ENCODE assay signal across 28 cellular contexts in the genomic region with DNA sequence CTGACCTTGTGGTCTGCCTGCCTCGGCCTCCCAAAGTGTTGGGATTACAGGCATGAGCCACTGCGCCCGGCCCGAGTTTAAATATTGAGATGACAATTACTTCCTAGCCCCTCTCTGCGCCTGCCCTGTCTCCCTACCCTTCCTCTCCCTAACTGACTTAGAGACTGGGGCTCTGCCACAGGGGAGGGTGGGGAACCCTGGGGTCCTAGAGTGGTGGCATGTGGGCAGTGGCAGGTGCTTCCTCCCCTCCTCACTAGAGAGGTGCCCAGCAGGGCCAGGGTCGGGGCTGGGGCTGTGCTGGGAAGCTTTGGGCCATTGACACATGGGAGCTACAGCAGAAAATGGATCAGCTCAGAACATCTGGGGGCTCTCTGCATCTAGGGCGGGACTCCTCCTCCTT. TPM values are rescaled to one million over a fixed set of nuclear protein-coding genes. Genes with fewer than 3 reads are reported as not detected.
"Had no signal": no experiment of that assay in that cellular context is flagged by ENCODE, and none has a peak within 500 bp of the region (broad histone marks: within the 10 kb centered on the region; RNA-seq: fewer than 3 reads in every experiment).

No MANE protein-coding gene starts in this region.

- H3K9me3 ChIP-seq: esophagus muscularis mucosa, gastroesophageal sphincter, lower lobe of right lung, neutrophil, testis, uterus had no signal

- DNase-seq: cerebellar nuclear complex; dorsolateral prefrontal cortex; effector CD8-positive, alpha-beta T cell; foreskin keratinocyte; hippocampal formation; kidney glomerular epithelial cell; left ventricle myocardium superior; lower lobe of right lung; naive B cell; stimulated activated CD4-positive, alpha-beta T cell treated with anti-CD3 and anti-CD28 coated beads, Interleukin-2, amount 100 ng/mL, for 24 hours; stimulated activated CD4-positive, alpha-beta T cell treated with anti-CD3 and anti-CD28 coated beads, Interleukin-4, amount 100 ng/mL, for 24 hours; stimulated activated naive CD8-positive, alpha-beta T cell treated with anti-CD3 and anti-CD28 coated beads, Interleukin-15, Interleukin-2, amounts not matched to agents 100 U/mL and 50 U/mL, for 24 hours; substantia nigra; testis; upper lobe of right lung; uterus had no signal

- H2AFZ ChIP-seq: parathyroid adenoma had no signal

- H3K27me3 ChIP-seq: testis, uterus had no signal

- H3K4me1 ChIP-seq: esophagus muscularis mucosa, foreskin keratinocyte, gastroesophageal sphincter, heart left ventricle, lower lobe of right lung, testis, tibial nerve, upper lobe of right lung, uterus had no signal

- ATAC-seq: foreskin keratinocyte; gastroesophageal sphincter; heart left ventricle; left ventricle myocardium superior; lower lobe of right lung; natural killer cell treated with Interleukin-12 subunit alpha and Interleukin-12 subunit beta and Interleukin-15 and Interleukin-18, amount 100 ng/mL, for 72 hours; sciatic nerve; stimulated activated effector memory CD8-positive, alpha-beta T cell treated with anti-CD3 and anti-CD28 coated beads, Interleukin-12 subunit alpha, Interleukin-12 subunit beta, amount 100 ng/mL, for 72 hours; stimulated activated naive CD8-positive, alpha-beta T cell treated with anti-CD3 and anti-CD28 coated beads, Interleukin-15, Interleukin-2, amounts not matched to agents 100 U/mL and 50 U/mL, for 24 hours; upper lobe of right lung had no signal

- H3K36me3 ChIP-seq: esophagus muscularis mucosa, gastroesophageal sphincter, heart left ventricle, lower lobe of right lung, neutrophil, tibial nerve, upper lobe of right lung, uterus had no signal

- H3K79me2 ChIP-seq: parathyroid adenoma had no signal

- H3K4me3 ChIP-seq: dorsolateral prefrontal cortex, esophagus muscularis mucosa, gastroesophageal sphincter, heart left ventricle, lower lobe of right lung, testis, tibial nerve, upper lobe of right lung, uterus had no signal

- H3K27ac ChIP-seq: dorsolateral prefrontal cortex, esophagus muscularis mucosa, foreskin keratinocyte, gastroesophageal sphincter, heart left ventricle, lower lobe of right lung, neutrophil, parathyroid adenoma, testis, tibial nerve, upper lobe of right lung, uterus had no signal

RNA-seq across cellular contexts. Expression of a gene that starts 46.7 kb away (rescaled TPM):
- total RNA-seq: endothelial cell of umbilical vein; epithelial cell of proximal tubule; fibroblast of lung; natural killer cell treated with Interleukin-12 subunit alpha and Interleukin-12 subunit beta and Interleukin-15 and Interleukin-18, amount 100 ng/mL, for 72 hours had no signal
- polyA plus RNA-seq: endothelial cell of umbilical vein, fibroblast of lung had no signal
